10 cellular contexts compared by ENCODE assay signal in the genomic region with DNA sequence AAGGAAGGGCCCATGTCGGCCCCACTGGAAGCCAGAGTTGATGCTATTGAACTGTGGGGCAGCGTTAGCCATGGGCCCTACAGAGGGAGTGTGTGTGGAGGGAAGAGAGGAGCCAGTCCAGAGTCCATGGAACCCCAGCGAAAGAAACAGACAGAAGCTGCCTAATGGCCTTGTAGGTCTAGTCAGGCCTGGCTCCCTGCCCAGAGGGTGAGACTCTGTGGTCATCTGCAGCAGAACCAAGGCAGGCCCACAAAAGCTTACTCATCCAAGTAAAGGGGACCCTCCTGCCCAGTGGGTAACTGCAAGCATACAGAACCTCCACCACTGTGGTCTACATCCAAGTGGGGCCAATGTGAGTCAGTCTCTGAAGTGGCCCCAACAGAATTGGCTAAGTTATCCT.
A peak's percentile ranks its signal among the peaks of the same experiment; 100 is the strongest.
DNase-seq lines count a peak whose midpoint lies in the region; TF ChIP-seq lines count a peak whose summit lies in the region.
"Had no signal": no experiment of that assay in that cellular context is flagged by ENCODE, and none has a peak within 500 bp of the region (broad histone marks: within the 10 kb centered on the region; RNA-seq: fewer than 3 reads in every experiment).

No MANE protein-coding gene starts in this region.

- H3K4me3 ChIP-seq in skeletal muscle cell (ENCODE audit: low read depth, low read length), result no peak overlapping the region
- H3K4me3 ChIP-seq in osteoblast (ENCODE audit: insufficient read depth, low read length), result no peak overlapping the region
- H3K4me3 ChIP-seq: upper lobe of right lung had no signal

- TF ChIP-seq CTCF in osteoblast (IDR thresholded peaks at IDR 0.05; ENCODE audit: extremely low read depth, low read depth, low read length), result no peak

- H2AFZ ChIP-seq in osteoblast (ENCODE audit: low read length), result no peak overlapping the region

- no peaks in the 10 kb centered on the region for H3K9me3 ChIP-seq in osteoblast (ENCODE audit: low read depth, low read length)
- H3K9me3 ChIP-seq: upper lobe of right lung had no signal

- H4K20me1 ChIP-seq in osteoblast (ENCODE audit: insufficient read depth, low read length), result no peaks in the 10 kb centered on the region

- DNase-seq in ELR (ENCODE audit: low read depth) (peak; percentile 71), NCI-H69 (lab: John Stamatoyannopoulos, UW) (peak; percentile 25), epithelial cell of prostate (ENCODE audit: low read depth, low spot score) (no peak), skeletal muscle cell (ENCODE audit: low read depth) (peak; percentile 80), osteoblast (ENCODE audit: insufficient read length, low spot score, missing footprints) (no peak), NCI-H1694 treated with DMSO at 0.1 percent for 48 hours (lab: John Stamatoyannopoulos, UW) (no peak)
- no peak for DNase-seq in activated naive CD4-positive, alpha-beta T cell treated with anti-CD3 and anti-CD28 coated beads, Interleukin-2, amount 50 U/mL, for 16 hours
- DNase-seq: activated CD8-positive, alpha-beta T cell treated with anti-CD3 and anti-CD28 coated beads, Interleukin-2, amount 10 ng/mL, durations not matched to agents 7 days and 5 days; effector memory CD4-positive, alpha-beta T cell; upper lobe of right lung had no signal

- H3K27me3 ChIP-seq in osteoblast (ENCODE audit: insufficient read depth, low read length), result no peaks in the 10 kb centered on the region
- H3K27me3 ChIP-seq: upper lobe of right lung had no signal

- H3K79me2 ChIP-seq in osteoblast (ENCODE audit: insufficient read depth, low read length), result no peaks in the 10 kb centered on the region

- H3K27ac ChIP-seq in epithelial cell of prostate (peak overlapping the region; percentile 18), osteoblast (ENCODE audit: low read depth, low read length) (no peak overlapping the region)
- H3K27ac ChIP-seq: upper lobe of right lung had no signal

- no peak overlapping the region for H3K4me2 ChIP-seq in osteoblast (ENCODE audit: insufficient read depth, low read length)

- no peaks in the 10 kb centered on the region for H3K36me3 ChIP-seq in osteoblast (ENCODE audit: insufficient read depth, low read length)
- H3K36me3 ChIP-seq: upper lobe of right lung had no signal

- H3K4me1 ChIP-seq in osteoblast (ENCODE audit: insufficient read depth, low read length), result peaks cover 4% of the 10 kb centered on the region
- H3K4me1 ChIP-seq: upper lobe of right lung had no signal

Comparison
In these comparisons a context has a peak if more than half of its experiments do, and no peak if none do; other contexts are left out.
1. DNase-seq: peak in ELR (single experiment), NCI-H69 (single experiment) and skeletal muscle cell (single experiment); none in epithelial cell of prostate (single experiment), osteoblast (single experiment), NCI-H1694 treated with DMSO at 0.1 percent for 48 hours (single experiment) and activated naive CD4-positive, alpha-beta T cell treated with anti-CD3 and anti-CD28 coated beads, Interleukin-2, amount 50 U/mL, for 16 hours (single experiment).